Comparison of ENCODE assay signal across 1 cellular context in the genomic region with DNA sequence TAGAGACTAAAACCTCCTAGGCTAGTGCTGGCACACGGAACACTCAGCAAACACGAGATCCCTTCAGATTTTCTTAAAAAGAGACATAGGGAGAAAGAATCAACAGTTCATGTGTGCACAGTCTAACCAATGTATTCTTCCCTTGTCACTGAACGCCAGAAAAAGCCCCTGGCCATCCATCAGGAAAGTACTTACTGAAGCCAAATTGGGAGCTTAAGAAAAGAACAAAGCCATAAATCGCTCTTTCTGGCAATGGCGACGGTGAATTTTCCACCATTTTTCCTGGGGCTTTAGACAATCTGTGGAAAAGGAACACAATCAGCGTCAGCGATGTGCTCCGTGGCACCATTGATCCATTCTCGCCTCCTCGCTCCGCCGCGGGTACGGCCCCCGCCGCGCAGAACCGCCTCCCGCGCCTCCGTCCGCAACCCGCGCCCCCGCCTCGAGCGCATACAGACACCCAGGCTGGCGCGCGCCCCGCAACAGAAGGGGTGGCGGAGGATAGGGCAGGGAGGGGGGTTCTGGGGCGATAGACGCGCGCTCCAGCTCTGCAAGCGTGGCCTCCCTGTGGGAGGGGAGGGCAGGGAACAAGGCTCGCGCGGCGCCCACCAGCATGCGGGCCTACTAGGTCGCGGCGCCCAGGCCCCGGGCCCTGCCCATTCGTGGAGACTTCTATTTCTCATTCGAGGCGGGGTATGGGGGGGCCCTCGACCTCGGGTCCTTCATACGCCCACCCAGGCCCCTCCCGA.
A peak's percentile ranks its signal among the peaks of the same experiment; 100 is the strongest.
TF ChIP-seq lines count a peak whose summit lies in the region.

No MANE protein-coding gene starts in this region.

TF ChIP-seq in K562, 482 proteins besides CTCF, POLR2A, EP300 and RAD21 (continued from another document and continues in another):
- TF ChIP-seq, protein P1, sequence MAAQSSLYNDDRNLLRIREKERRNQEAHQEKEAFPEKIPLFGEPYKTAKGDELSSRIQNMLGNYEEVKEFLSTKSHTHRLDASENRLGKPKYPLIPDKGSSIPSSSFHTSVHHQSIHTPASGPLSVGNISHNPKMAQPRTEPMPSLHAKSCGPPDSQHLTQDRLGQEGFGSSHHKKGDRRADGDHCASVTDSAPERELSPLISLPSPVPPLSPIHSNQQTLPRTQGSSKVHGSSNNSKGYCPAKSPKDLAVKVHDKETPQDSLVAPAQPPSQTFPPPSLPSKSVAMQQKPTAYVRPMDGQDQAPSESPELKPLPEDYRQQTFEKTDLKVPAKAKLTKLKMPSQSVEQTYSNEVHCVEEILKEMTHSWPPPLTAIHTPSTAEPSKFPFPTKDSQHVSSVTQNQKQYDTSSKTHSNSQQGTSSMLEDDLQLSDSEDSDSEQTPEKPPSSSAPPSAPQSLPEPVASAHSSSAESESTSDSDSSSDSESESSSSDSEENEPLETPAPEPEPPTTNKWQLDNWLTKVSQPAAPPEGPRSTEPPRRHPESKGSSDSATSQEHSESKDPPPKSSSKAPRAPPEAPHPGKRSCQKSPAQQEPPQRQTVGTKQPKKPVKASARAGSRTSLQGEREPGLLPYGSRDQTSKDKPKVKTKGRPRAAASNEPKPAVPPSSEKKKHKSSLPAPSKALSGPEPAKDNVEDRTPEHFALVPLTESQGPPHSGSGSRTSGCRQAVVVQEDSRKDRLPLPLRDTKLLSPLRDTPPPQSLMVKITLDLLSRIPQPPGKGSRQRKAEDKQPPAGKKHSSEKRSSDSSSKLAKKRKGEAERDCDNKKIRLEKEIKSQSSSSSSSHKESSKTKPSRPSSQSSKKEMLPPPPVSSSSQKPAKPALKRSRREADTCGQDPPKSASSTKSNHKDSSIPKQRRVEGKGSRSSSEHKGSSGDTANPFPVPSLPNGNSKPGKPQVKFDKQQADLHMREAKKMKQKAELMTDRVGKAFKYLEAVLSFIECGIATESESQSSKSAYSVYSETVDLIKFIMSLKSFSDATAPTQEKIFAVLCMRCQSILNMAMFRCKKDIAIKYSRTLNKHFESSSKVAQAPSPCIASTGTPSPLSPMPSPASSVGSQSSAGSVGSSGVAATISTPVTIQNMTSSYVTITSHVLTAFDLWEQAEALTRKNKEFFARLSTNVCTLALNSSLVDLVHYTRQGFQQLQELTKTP (IDR thresholded peaks at IDR 0.05; ENCODE audit: low read depth in 1 of 2, partially characterized antibody in 2 of 2), result no peak
- TF ChIP-seq ETV5 (CRISPR knock-in tag; IDR thresholded peaks at IDR 0.05; ENCODE audit: low read depth) (peak; percentile 63; the same call in 1 of the 2 replicates), ARID1B (IDR thresholded peaks at IDR 0.05) (no peak; the same call in 1 of the 2 replicates), NBN (IDR thresholded peaks at IDR 0.05; ENCODE audit: low read depth) (0 out of 2 replicates have a peak, but pooled peaks have one; percentile 36), ZNF507 (tag; conservative IDR thresholded peaks at IDR 0.05) (no peak), ZNF717 (CRISPR knock-in tag; IDR thresholded peaks at IDR 0.05) (no peak), ZNF23 (CRISPR knock-in tag; IDR thresholded peaks at IDR 0.05) (no peak), HDAC2 (IDR thresholded peaks at IDR 0.05) (no peak), FOSL1 (tag; conservative IDR thresholded peaks at IDR 0.05) (0 out of 2 replicates have a peak, but pooled peaks have one; percentile 29), TBP (optimal IDR thresholded peaks at IDR 0.05; ENCODE audit: low read depth, low read length) (no peak), MTA3 (IDR thresholded peaks at IDR 0.05; ENCODE audit: borderline replicate concordance) (no peak; the same call in 1 of the 2 replicates), KAT8 (IDR thresholded peaks at IDR 0.05; ENCODE audit: low read depth) (no peak), ADNP (tag; IDR thresholded peaks at IDR 0.05) (no peak), ZNF274 (IDR thresholded peaks at IDR 0.05; ENCODE audit: borderline replicate concordance, low read depth, low read length) (no peak), FUS (optimal IDR thresholded peaks at IDR 0.05; ENCODE audit: low read depth, low read length) (no peak), CC2D1A (IDR thresholded peaks at IDR 0.05) (no peak), MCM3 (IDR thresholded peaks at IDR 0.05) (no peak), LCOR (CRISPR knock-in tag; IDR thresholded peaks at IDR 0.05) (peak; percentile 96), ESRRB (CRISPR knock-in tag; IDR thresholded peaks at IDR 0.05; ENCODE audit: borderline replicate concordance) (no peak), ETV1 (tag; conservative IDR thresholded peaks at IDR 0.05; ENCODE audit: low read depth) (no peak), NONO (IDR thresholded peaks at IDR 0.05; ENCODE audit: low read depth in 2 of 2, low read length in 1 of 2) (peak in 1 of 2 experiments; percentile 39; a peak in 2 of 4 replicates), ZNF124 (CRISPR knock-in tag; IDR thresholded peaks at IDR 0.05) (no peak), ZNF133 (CRISPR knock-in tag; IDR thresholded peaks at IDR 0.05) (no peak), IRF2 (CRISPR knock-in tag; IDR thresholded peaks at IDR 0.05) (no peak), RBBP5 (IDR thresholded peaks at IDR 0.05; ENCODE audit: borderline replicate concordance, insufficient read depth, low read length, poor library complexity, severe bottlenecking) (peak; percentile 81), BRD9 (IDR thresholded peaks at IDR 0.05; ENCODE audit: low read depth, partially characterized antibody) (no peak), PRPF4 (IDR thresholded peaks at IDR 0.05; ENCODE audit: insufficient read depth, low read depth, low read length, poor library complexity, severe bottlenecking) (no peak), PHB (CRISPR knock-in tag; IDR thresholded peaks at IDR 0.05) (0 out of 2 replicates have a peak, but pooled peaks have one; percentile 45), KLF10 (CRISPR knock-in tag; IDR thresholded peaks at IDR 0.05) (no peak), CBX8 (IDR thresholded peaks at IDR 0.05; ENCODE audit: borderline replicate concordance, extremely low read depth, low read depth, low read length, poor library complexity, severe bottlenecking) (no peak), POLR3A (IDR thresholded peaks at IDR 0.05; ENCODE audit: borderline replicate concordance, extremely low read depth, insufficient read depth, insufficient read length) (no peak), YY1 (IDR thresholded peaks at IDR 0.05; ENCODE audit: borderline replicate concordance in 1 of 3, control insufficient read depth in 1 of 3, extremely low read depth in 1 of 3, insufficient read depth in 3 of 3, insufficient read length in 1 of 3, insufficient replicate concordance in 2 of 3, low read depth in 1 of 3, low read length in 2 of 3) (peak in 2 of 3 experiments; percentile 54 to 59), NR2C2 (CRISPR knock-in tag; IDR thresholded peaks at IDR 0.05) (peak; percentile 59; the same call in 1 of the 2 replicates), NR2C2 (tag; IDR thresholded peaks at IDR 0.05) (no peak), MTA2 (IDR thresholded peaks at IDR 0.05; ENCODE audit: low read depth) (no peak), HNRNPL (IDR thresholded peaks at IDR 0.05; ENCODE audit: low read depth, low read length) (no peak), DACH1 (IDR thresholded peaks at IDR 0.05; ENCODE audit: partially characterized antibody) (no peak)
- TF ChIP-seq, protein P2, sequence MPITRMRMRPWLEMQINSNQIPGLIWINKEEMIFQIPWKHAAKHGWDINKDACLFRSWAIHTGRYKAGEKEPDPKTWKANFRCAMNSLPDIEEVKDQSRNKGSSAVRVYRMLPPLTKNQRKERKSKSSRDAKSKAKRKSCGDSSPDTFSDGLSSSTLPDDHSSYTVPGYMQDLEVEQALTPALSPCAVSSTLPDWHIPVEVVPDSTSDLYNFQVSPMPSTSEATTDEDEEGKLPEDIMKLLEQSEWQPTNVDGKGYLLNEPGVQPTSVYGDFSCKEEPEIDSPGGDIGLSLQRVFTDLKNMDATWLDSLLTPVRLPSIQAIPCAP (CRISPR knock-in tag; IDR thresholded peaks at IDR 0.05; ENCODE audit: borderline replicate concordance), result no peak
- TF ChIP-seq, protein P3, sequence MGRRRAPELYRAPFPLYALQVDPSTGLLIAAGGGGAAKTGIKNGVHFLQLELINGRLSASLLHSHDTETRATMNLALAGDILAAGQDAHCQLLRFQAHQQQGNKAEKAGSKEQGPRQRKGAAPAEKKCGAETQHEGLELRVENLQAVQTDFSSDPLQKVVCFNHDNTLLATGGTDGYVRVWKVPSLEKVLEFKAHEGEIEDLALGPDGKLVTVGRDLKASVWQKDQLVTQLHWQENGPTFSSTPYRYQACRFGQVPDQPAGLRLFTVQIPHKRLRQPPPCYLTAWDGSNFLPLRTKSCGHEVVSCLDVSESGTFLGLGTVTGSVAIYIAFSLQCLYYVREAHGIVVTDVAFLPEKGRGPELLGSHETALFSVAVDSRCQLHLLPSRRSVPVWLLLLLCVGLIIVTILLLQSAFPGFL (CRISPR knock-in tag; IDR thresholded peaks at IDR 0.05), result no peak
- TF ChIP-seq, protein P4, sequence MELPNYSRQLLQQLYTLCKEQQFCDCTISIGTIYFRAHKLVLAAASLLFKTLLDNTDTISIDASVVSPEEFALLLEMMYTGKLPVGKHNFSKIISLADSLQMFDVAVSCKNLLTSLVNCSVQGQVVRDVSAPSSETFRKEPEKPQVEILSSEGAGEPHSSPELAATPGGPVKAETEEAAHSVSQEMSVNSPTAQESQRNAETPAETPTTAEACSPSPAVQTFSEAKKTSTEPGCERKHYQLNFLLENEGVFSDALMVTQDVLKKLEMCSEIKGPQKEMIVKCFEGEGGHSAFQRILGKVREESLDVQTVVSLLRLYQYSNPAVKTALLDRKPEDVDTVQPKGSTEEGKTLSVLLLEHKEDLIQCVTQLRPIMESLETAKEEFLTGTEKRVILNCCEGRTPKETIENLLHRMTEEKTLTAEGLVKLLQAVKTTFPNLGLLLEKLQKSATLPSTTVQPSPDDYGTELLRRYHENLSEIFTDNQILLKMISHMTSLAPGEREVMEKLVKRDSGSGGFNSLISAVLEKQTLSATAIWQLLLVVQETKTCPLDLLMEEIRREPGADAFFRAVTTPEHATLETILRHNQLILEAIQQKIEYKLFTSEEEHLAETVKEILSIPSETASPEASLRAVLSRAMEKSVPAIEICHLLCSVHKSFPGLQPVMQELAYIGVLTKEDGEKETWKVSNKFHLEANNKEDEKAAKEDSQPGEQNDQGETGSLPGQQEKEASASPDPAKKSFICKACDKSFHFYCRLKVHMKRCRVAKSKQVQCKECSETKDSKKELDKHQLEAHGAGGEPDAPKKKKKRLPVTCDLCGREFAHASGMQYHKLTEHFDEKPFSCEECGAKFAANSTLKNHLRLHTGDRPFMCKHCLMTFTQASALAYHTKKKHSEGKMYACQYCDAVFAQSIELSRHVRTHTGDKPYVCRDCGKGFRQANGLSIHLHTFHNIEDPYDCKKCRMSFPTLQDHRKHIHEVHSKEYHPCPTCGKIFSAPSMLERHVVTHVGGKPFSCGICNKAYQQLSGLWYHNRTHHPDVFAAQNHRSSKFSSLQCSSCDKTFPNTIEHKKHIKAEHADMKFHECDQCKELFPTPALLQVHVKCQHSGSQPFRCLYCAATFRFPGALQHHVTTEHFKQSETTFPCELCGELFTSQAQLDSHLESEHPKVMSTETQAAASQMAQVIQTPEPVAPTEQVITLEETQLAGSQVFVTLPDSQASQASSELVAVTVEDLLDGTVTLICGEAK (IDR thresholded peaks at IDR 0.05), result peak; percentile 58; the same call in 1 of the 2 replicates
- TF ChIP-seq, protein P4 (CRISPR knock-in tag; IDR thresholded peaks at IDR 0.05), result no peak
- TF ChIP-seq, protein P5, sequence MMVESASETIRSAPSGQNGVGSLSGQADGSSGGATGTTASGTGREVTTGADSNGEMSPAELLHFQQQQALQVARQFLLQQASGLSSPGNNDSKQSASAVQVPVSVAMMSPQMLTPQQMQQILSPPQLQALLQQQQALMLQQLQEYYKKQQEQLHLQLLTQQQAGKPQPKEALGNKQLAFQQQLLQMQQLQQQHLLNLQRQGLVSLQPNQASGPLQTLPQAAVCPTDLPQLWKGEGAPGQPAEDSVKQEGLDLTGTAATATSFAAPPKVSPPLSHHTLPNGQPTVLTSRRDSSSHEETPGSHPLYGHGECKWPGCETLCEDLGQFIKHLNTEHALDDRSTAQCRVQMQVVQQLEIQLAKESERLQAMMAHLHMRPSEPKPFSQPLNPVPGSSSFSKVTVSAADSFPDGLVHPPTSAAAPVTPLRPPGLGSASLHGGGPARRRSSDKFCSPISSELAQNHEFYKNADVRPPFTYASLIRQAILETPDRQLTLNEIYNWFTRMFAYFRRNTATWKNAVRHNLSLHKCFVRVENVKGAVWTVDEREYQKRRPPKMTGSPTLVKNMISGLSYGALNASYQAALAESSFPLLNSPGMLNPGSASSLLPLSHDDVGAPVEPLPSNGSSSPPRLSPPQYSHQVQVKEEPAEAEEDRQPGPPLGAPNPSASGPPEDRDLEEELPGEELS (CRISPR knock-in tag; IDR thresholded peaks at IDR 0.05; ENCODE audit: borderline replicate concordance), result peak; percentile 94
- TF ChIP-seq, protein P6, sequence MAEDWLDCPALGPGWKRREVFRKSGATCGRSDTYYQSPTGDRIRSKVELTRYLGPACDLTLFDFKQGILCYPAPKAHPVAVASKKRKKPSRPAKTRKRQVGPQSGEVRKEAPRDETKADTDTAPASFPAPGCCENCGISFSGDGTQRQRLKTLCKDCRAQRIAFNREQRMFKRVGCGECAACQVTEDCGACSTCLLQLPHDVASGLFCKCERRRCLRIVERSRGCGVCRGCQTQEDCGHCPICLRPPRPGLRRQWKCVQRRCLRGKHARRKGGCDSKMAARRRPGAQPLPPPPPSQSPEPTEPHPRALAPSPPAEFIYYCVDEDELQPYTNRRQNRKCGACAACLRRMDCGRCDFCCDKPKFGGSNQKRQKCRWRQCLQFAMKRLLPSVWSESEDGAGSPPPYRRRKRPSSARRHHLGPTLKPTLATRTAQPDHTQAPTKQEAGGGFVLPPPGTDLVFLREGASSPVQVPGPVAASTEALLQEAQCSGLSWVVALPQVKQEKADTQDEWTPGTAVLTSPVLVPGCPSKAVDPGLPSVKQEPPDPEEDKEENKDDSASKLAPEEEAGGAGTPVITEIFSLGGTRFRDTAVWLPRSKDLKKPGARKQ (CRISPR knock-in tag; IDR thresholded peaks at IDR 0.05), result no peak
